In the genomic region with DNA sequence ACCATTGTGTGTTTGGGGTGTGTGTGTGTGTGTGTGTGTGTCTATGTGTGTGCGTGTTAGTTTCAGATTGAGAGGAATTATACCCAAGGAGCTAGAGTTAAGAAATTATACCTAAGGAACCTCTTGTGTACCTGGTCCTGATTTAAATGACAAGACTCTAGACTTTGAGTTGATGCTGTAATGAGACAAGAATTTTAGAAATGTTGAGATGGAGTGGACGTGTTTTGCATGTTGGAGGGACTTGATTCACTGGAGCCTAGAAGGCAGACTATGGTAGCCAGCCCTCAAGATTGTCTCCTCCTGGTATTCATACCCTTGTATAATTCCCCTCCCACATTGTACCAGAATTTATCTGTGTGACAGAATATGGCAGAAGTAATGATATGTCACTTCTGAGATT, we compare ENCODE assay signal across 1 cellular context.
TF ChIP-seq lines count a peak whose summit lies in the region.

No MANE protein-coding gene starts in this region.

TF ChIP-seq in K562, 482 proteins besides CTCF, POLR2A, EP300 and RAD21:
- TF ChIP-seq PML (IDR thresholded peaks at IDR 0.05; ENCODE audit: low read length): no peak
- TF ChIP-seq BMI1 (IDR thresholded peaks at IDR 0.05; ENCODE audit: low read length): no peak
- TF ChIP-seq, protein P1, sequence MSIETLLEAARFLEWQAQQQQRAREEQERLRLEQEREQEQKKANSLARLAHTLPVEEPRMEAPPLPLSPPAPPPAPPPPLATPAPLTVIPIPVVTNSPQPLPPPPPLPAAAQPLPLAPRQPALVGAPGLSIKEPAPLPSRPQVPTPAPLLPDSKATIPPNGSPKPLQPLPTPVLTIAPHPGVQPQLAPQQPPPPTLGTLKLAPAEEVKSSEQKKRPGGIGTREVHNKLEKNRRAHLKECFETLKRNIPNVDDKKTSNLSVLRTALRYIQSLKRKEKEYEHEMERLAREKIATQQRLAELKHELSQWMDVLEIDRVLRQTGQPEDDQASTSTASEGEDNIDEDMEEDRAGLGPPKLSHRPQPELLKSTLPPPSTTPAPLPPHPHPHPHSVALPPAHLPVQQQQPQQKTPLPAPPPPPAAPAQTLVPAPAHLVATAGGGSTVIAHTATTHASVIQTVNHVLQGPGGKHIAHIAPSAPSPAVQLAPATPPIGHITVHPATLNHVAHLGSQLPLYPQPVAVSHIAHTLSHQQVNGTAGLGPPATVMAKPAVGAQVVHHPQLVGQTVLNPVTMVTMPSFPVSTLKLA (conservative IDR thresholded peaks at IDR 0.05): no peak
- TF ChIP-seq EGR1 (conservative IDR thresholded peaks at IDR 0.05): no peak
- TF ChIP-seq, protein P2, sequence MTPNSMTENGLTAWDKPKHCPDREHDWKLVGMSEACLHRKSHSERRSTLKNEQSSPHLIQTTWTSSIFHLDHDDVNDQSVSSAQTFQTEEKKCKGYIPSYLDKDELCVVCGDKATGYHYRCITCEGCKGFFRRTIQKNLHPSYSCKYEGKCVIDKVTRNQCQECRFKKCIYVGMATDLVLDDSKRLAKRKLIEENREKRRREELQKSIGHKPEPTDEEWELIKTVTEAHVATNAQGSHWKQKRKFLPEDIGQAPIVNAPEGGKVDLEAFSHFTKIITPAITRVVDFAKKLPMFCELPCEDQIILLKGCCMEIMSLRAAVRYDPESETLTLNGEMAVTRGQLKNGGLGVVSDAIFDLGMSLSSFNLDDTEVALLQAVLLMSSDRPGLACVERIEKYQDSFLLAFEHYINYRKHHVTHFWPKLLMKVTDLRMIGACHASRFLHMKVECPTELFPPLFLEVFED (CRISPR knock-in tag; conservative IDR thresholded peaks at IDR 0.05): no peak
- TF ChIP-seq ILF3 (IDR thresholded peaks at IDR 0.05; ENCODE audit: borderline replicate concordance): no peak
- no peak for TF ChIP-seq BACH1 (tag; IDR thresholded peaks at IDR 0.05)
- no peak for TF ChIP-seq NFYB (IDR thresholded peaks at IDR 0.05; ENCODE audit: extremely low read depth, insufficient read length)
- no peak for TF ChIP-seq ZNF764 (CRISPR knock-in tag; IDR thresholded peaks at IDR 0.05; ENCODE audit: low read depth)
- TF ChIP-seq BCLAF1 (IDR thresholded peaks at IDR 0.05; ENCODE audit: borderline replicate concordance in 1 of 2, control insufficient read depth in 1 of 2, low read depth in 2 of 2, low read length in 1 of 2): no peak
- TF ChIP-seq, protein P3, sequence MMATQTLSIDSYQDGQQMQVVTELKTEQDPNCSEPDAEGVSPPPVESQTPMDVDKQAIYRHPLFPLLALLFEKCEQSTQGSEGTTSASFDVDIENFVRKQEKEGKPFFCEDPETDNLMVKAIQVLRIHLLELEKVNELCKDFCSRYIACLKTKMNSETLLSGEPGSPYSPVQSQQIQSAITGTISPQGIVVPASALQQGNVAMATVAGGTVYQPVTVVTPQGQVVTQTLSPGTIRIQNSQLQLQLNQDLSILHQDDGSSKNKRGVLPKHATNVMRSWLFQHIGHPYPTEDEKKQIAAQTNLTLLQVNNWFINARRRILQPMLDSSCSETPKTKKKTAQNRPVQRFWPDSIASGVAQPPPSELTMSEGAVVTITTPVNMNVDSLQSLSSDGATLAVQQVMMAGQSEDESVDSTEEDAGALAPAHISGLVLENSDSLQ (IDR thresholded peaks at IDR 0.05): no peak
TF ChIP-seq in K562: peak in this region for 0.
